Comparison of ENCODE assay signal across 2 cellular contexts in genomic region chr11:111723595-111723994, GRCh38.
TF ChIP-seq lines count a peak whose summit lies in the region.

No MANE protein-coding gene starts in this region.

TF ChIP-seq in GM23338, 12 proteins besides CTCF, POLR2A, EP300 and RAD21:
- no peak for TF ChIP-seq STAT1 (IDR thresholded peaks at IDR 0.05; ENCODE audit: unreplicated experiment)
- TF ChIP-seq EZH2phosphoT487 (IDR thresholded peaks at IDR 0.05; ENCODE audit: unreplicated experiment) = no peak
- TF ChIP-seq JUNB (IDR thresholded peaks at IDR 0.05; ENCODE audit: unreplicated experiment) = no peak
- no peak for TF ChIP-seq POLR2AphosphoS5 (IDR thresholded peaks at IDR 0.05; ENCODE audit: low read depth)

TF ChIP-seq in GM12878, 131 proteins besides CTCF, POLR2A, EP300 and RAD21:
- TF ChIP-seq CUX1 (IDR thresholded peaks at IDR 0.05; ENCODE audit: insufficient replicate concordance, low read depth, low read length) (no peak), MXI1 (IDR thresholded peaks at IDR 0.05; ENCODE audit: low read depth, low read length) (no peak), TAF1 (IDR thresholded peaks at IDR 0.05; ENCODE audit: borderline replicate concordance, low read depth, low read length) (no peak), HDGF (IDR thresholded peaks at IDR 0.05) (no peak), ZNF24 (IDR thresholded peaks at IDR 0.05) (no peak), MLLT1 (IDR thresholded peaks at IDR 0.05) (no peak), SMAD1 (IDR thresholded peaks at IDR 0.05; ENCODE audit: low read depth, partially characterized antibody) (no peak), WRNIP1 (IDR thresholded peaks at IDR 0.05; ENCODE audit: borderline replicate concordance, low read depth, low read length) (no peak), ZNF687 (IDR thresholded peaks at IDR 0.05) (no peak), CBX5 (IDR thresholded peaks at IDR 0.05; ENCODE audit: low read depth) (no peak), CBX3 (IDR thresholded peaks at IDR 0.05; ENCODE audit: borderline replicate concordance, low read depth) (no peak), SUZ12 (IDR thresholded peaks at IDR 0.05; ENCODE audit: unreplicated experiment) (no peak), E4F1 (IDR thresholded peaks at IDR 0.05; ENCODE audit: borderline replicate concordance, partially characterized antibody) (no peak), BCLAF1 (IDR thresholded peaks at IDR 0.05) (no peak), USF1 (IDR thresholded peaks at IDR 0.05; ENCODE audit: borderline replicate concordance, extremely low read length, insufficient read depth, low read depth, low read length) (no peak), JUND (IDR thresholded peaks at IDR 0.05; ENCODE audit: low read depth, low read length) (no peak), ZNF274 (IDR thresholded peaks at IDR 0.05; ENCODE audit: insufficient read depth, insufficient read length) (no peak), PML (IDR thresholded peaks at IDR 0.05; ENCODE audit: low read length) (no peak), MTA2 (IDR thresholded peaks at IDR 0.05; ENCODE audit: low read depth) (no peak)
